In genomic region chr1:25666437-25666836, GRCh38 we compare ENCODE assay signal across 1 cellular context.
TF ChIP-seq lines count a peak whose summit lies in the region.

No MANE protein-coding gene starts in this region.

TF ChIP-seq in SK-N-SH treated with all-trans-retinoic acid at 6 μM for 48 hours, 23 proteins besides CTCF, POLR2A, EP300 and RAD21:
- TF ChIP-seq, protein P1, sequence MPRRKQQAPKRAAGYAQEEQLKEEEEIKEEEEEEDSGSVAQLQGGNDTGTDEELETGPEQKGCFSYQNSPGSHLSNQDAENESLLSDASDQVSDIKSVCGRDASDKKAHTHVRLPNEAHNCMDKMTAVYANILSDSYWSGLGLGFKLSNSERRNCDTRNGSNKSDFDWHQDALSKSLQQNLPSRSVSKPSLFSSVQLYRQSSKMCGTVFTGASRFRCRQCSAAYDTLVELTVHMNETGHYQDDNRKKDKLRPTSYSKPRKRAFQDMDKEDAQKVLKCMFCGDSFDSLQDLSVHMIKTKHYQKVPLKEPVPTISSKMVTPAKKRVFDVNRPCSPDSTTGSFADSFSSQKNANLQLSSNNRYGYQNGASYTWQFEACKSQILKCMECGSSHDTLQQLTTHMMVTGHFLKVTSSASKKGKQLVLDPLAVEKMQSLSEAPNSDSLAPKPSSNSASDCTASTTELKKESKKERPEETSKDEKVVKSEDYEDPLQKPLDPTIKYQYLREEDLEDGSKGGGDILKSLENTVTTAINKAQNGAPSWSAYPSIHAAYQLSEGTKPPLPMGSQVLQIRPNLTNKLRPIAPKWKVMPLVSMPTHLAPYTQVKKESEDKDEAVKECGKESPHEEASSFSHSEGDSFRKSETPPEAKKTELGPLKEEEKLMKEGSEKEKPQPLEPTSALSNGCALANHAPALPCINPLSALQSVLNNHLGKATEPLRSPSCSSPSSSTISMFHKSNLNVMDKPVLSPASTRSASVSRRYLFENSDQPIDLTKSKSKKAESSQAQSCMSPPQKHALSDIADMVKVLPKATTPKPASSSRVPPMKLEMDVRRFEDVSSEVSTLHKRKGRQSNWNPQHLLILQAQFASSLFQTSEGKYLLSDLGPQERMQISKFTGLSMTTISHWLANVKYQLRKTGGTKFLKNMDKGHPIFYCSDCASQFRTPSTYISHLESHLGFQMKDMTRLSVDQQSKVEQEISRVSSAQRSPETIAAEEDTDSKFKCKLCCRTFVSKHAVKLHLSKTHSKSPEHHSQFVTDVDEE (CRISPR knock-in tag; IDR thresholded peaks at IDR 0.05) = no peak
- TF ChIP-seq CSRNP3 (CRISPR knock-in tag; IDR thresholded peaks at IDR 0.05) (no peak), ZFP30 (CRISPR knock-in tag; IDR thresholded peaks at IDR 0.05) (no peak), RARB (CRISPR knock-in tag; IDR thresholded peaks at IDR 0.05) (no peak), OSR1 (CRISPR knock-in tag; IDR thresholded peaks at IDR 0.05) (no peak), ZNF70 (CRISPR knock-in tag; IDR thresholded peaks at IDR 0.05) (no peak), ISL1 (CRISPR knock-in tag; IDR thresholded peaks at IDR 0.05) (no peak), ZC3H10 (CRISPR knock-in tag; IDR thresholded peaks at IDR 0.05) (no peak), ESRRG (CRISPR knock-in tag; IDR thresholded peaks at IDR 0.05) (no peak), POU6F1 (CRISPR knock-in tag; IDR thresholded peaks at IDR 0.05; ENCODE audit: borderline replicate concordance, low read depth) (no peak), ZFP3 (CRISPR knock-in tag; IDR thresholded peaks at IDR 0.05) (no peak)
- TF ChIP-seq, protein P2, sequence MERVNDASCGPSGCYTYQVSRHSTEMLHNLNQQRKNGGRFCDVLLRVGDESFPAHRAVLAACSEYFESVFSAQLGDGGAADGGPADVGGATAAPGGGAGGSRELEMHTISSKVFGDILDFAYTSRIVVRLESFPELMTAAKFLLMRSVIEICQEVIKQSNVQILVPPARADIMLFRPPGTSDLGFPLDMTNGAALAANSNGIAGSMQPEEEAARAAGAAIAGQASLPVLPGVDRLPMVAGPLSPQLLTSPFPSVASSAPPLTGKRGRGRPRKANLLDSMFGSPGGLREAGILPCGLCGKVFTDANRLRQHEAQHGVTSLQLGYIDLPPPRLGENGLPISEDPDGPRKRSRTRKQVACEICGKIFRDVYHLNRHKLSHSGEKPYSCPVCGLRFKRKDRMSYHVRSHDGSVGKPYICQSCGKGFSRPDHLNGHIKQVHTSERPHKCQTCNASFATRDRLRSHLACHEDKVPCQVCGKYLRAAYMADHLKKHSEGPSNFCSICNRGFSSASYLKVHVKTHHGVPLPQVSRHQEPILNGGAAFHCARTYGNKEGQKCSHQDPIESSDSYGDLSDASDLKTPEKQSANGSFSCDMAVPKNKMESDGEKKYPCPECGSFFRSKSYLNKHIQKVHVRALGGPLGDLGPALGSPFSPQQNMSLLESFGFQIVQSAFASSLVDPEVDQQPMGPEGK (CRISPR knock-in tag; IDR thresholded peaks at IDR 0.05; ENCODE audit: borderline replicate concordance) = no peak
TF ChIP-seq in SK-N-SH treated with all-trans-retinoic acid at 6 μM for 48 hours: peak in this region for 0.
